In genomic region chr12:53950441-53950781, GRCh38 we compare ENCODE assay signal across 28 cellular contexts. TPM values are rescaled to one million over a fixed set of nuclear protein-coding genes. Genes with fewer than 3 reads are reported as not detected.
DNase-seq lines count a peak whose midpoint lies in the region; ATAC-seq, FAIRE-seq and TF ChIP-seq lines count a peak whose summit lies in the region.
"Had no signal": no experiment of that assay in that cellular context is flagged by ENCODE, and none has a peak within 500 bp of the region (broad histone marks: within the 10 kb centered on the region; RNA-seq: fewer than 3 reads in every experiment).

No MANE protein-coding gene starts in this region.

- no peaks in the 10 kb centered on the region for H3K9me3 Mint-ChIP-seq in T-helper 1 cell treated with Interleukin-12 subunit alpha and Interleukin-12 subunit beta and Interleukin-4 antibody, amounts not matched to agents 30 μg/mL and 1 μg/mL, for 36 hours
- H3K9me3 Mint-ChIP-seq: activated CD8-positive, alpha-beta T cell treated with anti-CD3 and anti-CD28 coated beads for 36 hours; activated naive CD4-positive, alpha-beta T cell treated with anti-CD3 and anti-CD28 coated beads, Interleukin-2, amount 50 U/mL, for 72 hours had no signal

- peaks cover 2% of the 10 kb centered on the region for H3K36me3 Mint-ChIP-seq in T-helper 1 cell treated with Interleukin-12 subunit alpha and Interleukin-12 subunit beta and Interleukin-4 antibody, amounts not matched to agents 30 μg/mL and 1 μg/mL, for 36 hours (ENCODE audit: low read depth)

- peak; percentile 34; the same call in 1 of the 2 replicates for TF ChIP-seq RAD21 in HCT116 (IDR thresholded peaks at IDR 0.05; ENCODE audit: low read depth)
- peak in 1 of 2 experiments; percentile 24; a peak in 1 of 4 replicates for TF ChIP-seq RAD21 in H1 (IDR thresholded peaks at IDR 0.05 in 1 of 2, conservative IDR thresholded peaks at IDR 0.05 in 1 of 2; ENCODE audit: low read depth in 2 of 2, low read length in 2 of 2)

- H2AFZ ChIP-seq in HCT116 (ENCODE audit: low read depth, low read length, poor library complexity, severe bottlenecking) (no peak overlapping the region), PC-3 (ENCODE audit: low read length) (0 out of 2 replicates have a peak overlapping the region, but pooled peaks have one; percentile 38), H1 (ENCODE audit: low read length) (no peak overlapping the region)

- FAIRE-seq in H1 (lab: Jason Lieb, UNC) = no peak
- FAIRE-seq: pancreas, urothelium cell line had no signal

- peak in 1 of 3 experiments; percentile 22; a peak in 2 of 6 replicates for TF ChIP-seq CTCF in HCT116 (IDR thresholded peaks at IDR 0.05 in 2 of 3, conservative IDR thresholded peaks at IDR 0.05 in 1 of 3; ENCODE audit: borderline replicate concordance in 1 of 3, insufficient read depth in 1 of 3, low read depth in 2 of 3, low read length in 2 of 3)
- TF ChIP-seq CTCF in PC-3 (conservative IDR thresholded peaks at IDR 0.05; ENCODE audit: low read depth, low read length) = peak; percentile 44; the same call in 1 of the 2 replicates
- TF ChIP-seq CTCF in H1 (IDR thresholded peaks at IDR 0.05; ENCODE audit: control extremely low read depth in 1 of 3, insufficient read depth in 1 of 3, low read depth in 1 of 3, low read length in 3 of 3) = no peak

- H3K27ac ChIP-seq in HCT116 (ENCODE audit: low read depth, low read length) (no peak overlapping the region), PC-3 (ENCODE audit: low read length) (no peak overlapping the region), H1 (ENCODE audit: low read depth, low read length) (no peak overlapping the region)
- H3K27ac ChIP-seq: body of pancreas, pancreas had no signal

- H2BK15ac ChIP-seq in H1 (ENCODE audit: low read length) = no peak overlapping the region

- H3K9me3 ChIP-seq in HCT116 (ENCODE audit: control insufficient read depth in 1 of 2, insufficient read depth in 1 of 2, low read depth in 1 of 2, low read length in 2 of 2) (no peaks in the 10 kb centered on the region), PC-3 (ENCODE audit: low read length) (no peaks in the 10 kb centered on the region), H1 (ENCODE audit: insufficient read depth in 2 of 2, low read depth in 1 of 2, low read length in 1 of 2) (no peaks in the 10 kb centered on the region; a peak in 1 of 4 replicates)
- H3K9me3 ChIP-seq: body of pancreas, pancreas had no signal

- intact Hi-C loops in HCT116 (cut with micrococcal nuclease) = loop anchor here (1.0 kb wide), 1 partner anchor 157 kb away; no protein-coding TSS in a partner anchor
- intact Hi-C loops in PC-3 (cut with micrococcal nuclease) = no loop called here

- POLR2A ChIA-PET in HCT116 (lab: Charles Lee) (no interaction called here), PC-3 (lab: Charles Lee; ENCODE audit: unreplicated experiment) (no interaction called here), H1 (lab: Charles Lee; ENCODE audit: partially characterized antibody) (interaction anchor here (1.0 to 3.2 kb wide), 2 partner anchors 12 to 15 kb away, joined by 3 to 12 read pairs; partner anchors contain the start of gene HOXC13)

- peak overlapping the region; percentile 63 for H3K27ac Mint-ChIP-seq in T-helper 1 cell treated with Interleukin-12 subunit alpha and Interleukin-12 subunit beta and Interleukin-4 antibody, amounts not matched to agents 30 μg/mL and 1 μg/mL, for 36 hours
- H3K27ac Mint-ChIP-seq: activated CD8-positive, alpha-beta T cell treated with anti-CD3 and anti-CD28 coated beads for 36 hours; CD14-positive monocyte had no signal

- H4K8ac ChIP-seq in H1 (ENCODE audit: extremely low read depth, insufficient read depth, low read length) = no peak overlapping the region; the same call in 1 of the 2 replicates

- H2BK120ac ChIP-seq in H1 (replicated peaks; ENCODE audit: low read depth, low read length) = no peak overlapping the region

- H2AK5ac ChIP-seq in H1 (ENCODE audit: low read depth, low read length) = no peak overlapping the region

- H2BK20ac ChIP-seq in H1 (ENCODE audit: low read length) = no peak overlapping the region

- no peak overlapping the region for H2BK5ac ChIP-seq in H1 (ENCODE audit: low read depth, low read length)

- H4K20me1 ChIP-seq in HCT116 (ENCODE audit: insufficient read depth) (no peaks in the 10 kb centered on the region), PC-3 (ENCODE audit: low read length) (no peaks in the 10 kb centered on the region), H1 (replicated peaks in 1 of 2; ENCODE audit: control insufficient read depth in 1 of 2, insufficient read depth in 2 of 2, low read length in 2 of 2) (peaks cover 20 to 41% of the 10 kb centered on the region in 2 experiments)

- H3K4me1 Mint-ChIP-seq in T-helper 1 cell treated with Interleukin-12 subunit alpha and Interleukin-12 subunit beta and Interleukin-4 antibody, amounts not matched to agents 30 μg/mL and 1 μg/mL, for 36 hours (ENCODE audit: low read depth) = peaks cover 6% of the 10 kb centered on the region

- H3K4me3 ChIP-seq in HCT116 (replicated peaks in 1 of 2; ENCODE audit: low read depth in 1 of 2, low read length in 2 of 2) (no peak overlapping the region), PC-3 (ENCODE audit: low read length) (no peak overlapping the region), H1 (ENCODE audit: extremely low read depth in 1 of 4, insufficient read depth in 2 of 4, low read depth in 3 of 4, low read length in 4 of 4) (no peak overlapping the region)
- H3K4me3 ChIP-seq: body of pancreas, pancreas had no signal

- CTCF ChIA-PET in HCT116 (lab: Charles Lee) = interaction anchor here (0.8 kb wide), 1 partner anchor 157 kb away, joined by 3 read pairs; no protein-coding TSS in a partner anchor
- CTCF ChIA-PET in PC-3 (lab: Charles Lee) = interaction anchor here (0.6 kb wide), 1 partner anchor 258 kb away, joined by 5 read pairs; no protein-coding TSS in a partner anchor
- CTCF ChIA-PET in H1 (lab: Charles Lee; ENCODE audit: partially characterized antibody) = interaction anchor here (0.9 to 2.1 kb wide), 2 partner anchors 12 to 150 kb away, joined by 3 to 6 read pairs; no protein-coding TSS in a partner anchor

- no peak overlapping the region for H3K18ac ChIP-seq in H1 (ENCODE audit: extremely low read depth, low read length)

- H3K14ac ChIP-seq in H1 (ENCODE audit: insufficient read length) = no peak overlapping the region

- ATAC-seq in HCT116 (no peak), PC-3 (peak; percentile 22; the same call in 1 of the 2 replicates), HG03442 (IDR thresholded peaks at IDR 0.05; ENCODE audit: unreplicated experiment) (no peak), GM21786 (IDR thresholded peaks at IDR 0.05; ENCODE audit: unreplicated experiment) (no peak)
- ATAC-seq: activated CD8-positive, alpha-beta T cell treated with anti-CD3 and anti-CD28 coated beads for 36 hours; activated naive CD4-positive, alpha-beta T cell treated with anti-CD3 and anti-CD28 coated beads, Interleukin-2, amount 50 U/mL, for 72 hours; body of pancreas; left cardiac atrium; naive thymus-derived CD8-positive, alpha-beta T cell; pancreas had no signal

- peaks cover 96% of the 10 kb centered on the region for H3K27me3 Mint-ChIP-seq in T-helper 1 cell treated with Interleukin-12 subunit alpha and Interleukin-12 subunit beta and Interleukin-4 antibody, amounts not matched to agents 30 μg/mL and 1 μg/mL, for 36 hours (ENCODE audit: low read depth)

- TF ChIP-seq POLR2A in HCT116 (IDR thresholded peaks at IDR 0.05; ENCODE audit: borderline replicate concordance, extremely low read depth, insufficient read depth, insufficient read length) (no peak), H1 (IDR thresholded peaks at IDR 0.05; ENCODE audit: control extremely low read depth in 1 of 2, low read depth in 2 of 2, low read length in 2 of 2) (no peak)

- H3K9me2 ChIP-seq in HCT116 (ENCODE audit: insufficient read depth) = no peaks in the 10 kb centered on the region
- H3K9me2 ChIP-seq in PC-3 (replicated peaks; ENCODE audit: low read length) = no peaks in the 10 kb centered on the region

- 0 out of 2 replicates have a peak overlapping the region, but pooled peaks have one; percentile 60 for H2BK12ac ChIP-seq in H1 (ENCODE audit: low read depth, low read length)

- BruUV-seq in HCT116 (replicated peaks; lab: Mats Ljungman, UMichigan) = no TSS peak
- no TSS peak for BruUV-seq in PC-3 (replicated peaks; lab: Mats Ljungman, UMichigan)

- no peaks in the 10 kb centered on the region for H3K27me3 ChIP-seq in HCT116 (ENCODE audit: insufficient read depth, low read length)
- H3K27me3 ChIP-seq in PC-3 (ENCODE audit: low read length) = no peaks in the 10 kb centered on the region
- peaks cover 98 to 100% (median 100%) of the 10 kb centered on the region in 4 experiments for H3K27me3 ChIP-seq in H1 (replicated peaks in 1 of 4; ENCODE audit: control insufficient read depth in 3 of 4, extremely low read depth in 1 of 4, insufficient read depth in 3 of 4, low read length in 3 of 4)

- no peak overlapping the region for H3K4me2 ChIP-seq in HCT116 (ENCODE audit: low read length)
- peak overlapping the region; percentile 31; the same call in 1 of the 2 replicates for H3K4me2 ChIP-seq in PC-3 (ENCODE audit: low read length)
- no peak overlapping the region for H3K4me2 ChIP-seq in H1 (ENCODE audit: insufficient read depth in 1 of 2, low read depth in 2 of 2, low read length in 2 of 2)

- RAD21 ChIA-PET in HCT116 (lab: Charles Lee; ENCODE audit: low non-redundant PET in 1 of 2, low total read pairs in 2 of 2, uncharacterized antibody in 2 of 2, unreplicated experiment in 2 of 2) = no interaction called here

- no peaks in the 10 kb centered on the region for H3K79me2 ChIP-seq in HCT116 (ENCODE audit: insufficient read depth, low read length)
- H3K79me2 ChIP-seq in PC-3 (ENCODE audit: low read length) = no peaks in the 10 kb centered on the region
- H3K79me2 ChIP-seq in H1 (ENCODE audit: control insufficient read depth in 1 of 2, insufficient read depth in 2 of 2, low read length in 2 of 2) = no peaks in the 10 kb centered on the region

- H3K9ac ChIP-seq in HCT116 (ENCODE audit: low read length) (no peak overlapping the region), PC-3 (ENCODE audit: low read length) (no peak overlapping the region), H1 (replicated peaks in 1 of 4; ENCODE audit: extremely low read depth in 1 of 4, low read depth in 3 of 4, low read length in 3 of 4) (no peak overlapping the region)

- H3F3A ChIP-seq in PC-3 (ENCODE audit: low read length, unreplicated experiment) = no peaks in the 10 kb centered on the region

- H4K91ac ChIP-seq in H1 (replicated peaks; ENCODE audit: insufficient read length, low read length) = no peak overlapping the region

- no peak overlapping the region for H4K5ac ChIP-seq in H1 (ENCODE audit: insufficient read length, low read depth, low read length)

- no peak overlapping the region for H3K4ac ChIP-seq in H1 (replicated peaks; ENCODE audit: insufficient read length, low read depth, low read length)

- WGBS in H1 (ENCODE audit: extremely low coverage in 1 of 2, insufficient coverage in 1 of 2, insufficient read length in 1 of 2, insufficient replicate concordance in 2 of 2, low coverage in 1 of 2, low lambda C conversion rate in 2 of 2, missing lambda C conversion rate in 1 of 2), 2 experiments = 15% methylated on average over 10 of the region's 10 CpGs; no CpG with 5 or more reads in 1 of the 2 experiments

- no peak for DNase-seq in T-helper 1 cell
- DNase-seq in HCT116 (ENCODE audit: low read depth, low spot score) = no peak
- DNase-seq in PC-3 = peak; percentile 47
- DNase-seq in H1 (ENCODE audit: low read depth in 1 of 2, low spot score in 2 of 2) = no peak
- DNase-seq in CD1c-positive myeloid dendritic cell (ENCODE audit: extremely low spot score) = no peak
- DNase-seq: ACHN; activated CD8-positive, alpha-beta T cell treated with anti-CD3 and anti-CD28 coated beads for 36 hours; activated T-cell treated with anti-CD3 and anti-CD28 coated beads, Interleukin-2, amount 50 U/mL, for 1 hour; body of pancreas; DMS153; effector memory CD4-positive, alpha-beta T cell; GF-D8; left cardiac atrium; mesenchymal stem cell; naive thymus-derived CD8-positive, alpha-beta T cell; NCI-H526; right cardiac atrium; SIG-M5; stimulated activated CD8-positive, alpha-beta memory T cell treated with anti-CD3 and anti-CD28 coated beads, Interleukin-4, amount 100 ng/mL, for 48 hours had no signal

- H3K56ac ChIP-seq in H1 (replicated peaks; ENCODE audit: insufficient read length, low read depth, low read length) = no peak overlapping the region

- TF ChIP-seq EP300 in H1 (IDR thresholded peaks at IDR 0.05; ENCODE audit: borderline replicate concordance in 1 of 2, low read depth in 2 of 2, low read length in 2 of 2) = no peak

- H3K23ac ChIP-seq in H1 (ENCODE audit: insufficient read length) = no peak overlapping the region

- H3K23me2 ChIP-seq in H1 (ENCODE audit: low read depth, low read length) = no peaks in the 10 kb centered on the region

- no peaks in the 10 kb centered on the region for H3K79me1 ChIP-seq in H1 (ENCODE audit: low read depth, low read length)

- H3K36me3 ChIP-seq in HCT116 (ENCODE audit: control insufficient read depth in 1 of 2, insufficient read depth in 2 of 2, low read length in 2 of 2) = no peaks in the 10 kb centered on the region
- H3K36me3 ChIP-seq in PC-3 (ENCODE audit: low read depth, low read length) = peaks cover 3% of the 10 kb centered on the region; the same call in 1 of the 2 replicates
- H3K36me3 ChIP-seq in H1 (ENCODE audit: control insufficient read depth in 2 of 4, insufficient read depth in 4 of 4, low read length in 3 of 4) = peaks cover 0 to 9% (median 0%) of the 10 kb centered on the region in 4 experiments; a peak in 1 of 8 replicates
- H3K36me3 ChIP-seq: pancreas had no signal

- no peak overlapping the region for H3K4me3 Mint-ChIP-seq in T-helper 1 cell treated with Interleukin-12 subunit alpha and Interleukin-12 subunit beta and Interleukin-4 antibody, amounts not matched to agents 30 μg/mL and 1 μg/mL, for 36 hours
- H3K4me3 Mint-ChIP-seq: activated CD8-positive, alpha-beta T cell treated with anti-CD3 and anti-CD28 coated beads for 36 hours had no signal

- H3K4me1 ChIP-seq in HCT116 (ENCODE audit: control insufficient read depth in 1 of 2, insufficient read depth in 2 of 2, low read length in 2 of 2) = peaks cover 12 to 15% of the 10 kb centered on the region in 2 experiments
- H3K4me1 ChIP-seq in PC-3 (ENCODE audit: insufficient read depth, low read length) = peaks cover 13% of the 10 kb centered on the region
- peaks cover 0 to 16% (median 4%) of the 10 kb centered on the region in 4 experiments; a peak in 6 of 7 replicates for H3K4me1 ChIP-seq in H1 (replicated peaks in 1 of 4; ENCODE audit: control insufficient read depth in 3 of 4, insufficient read depth in 4 of 4, low read length in 3 of 4)
- H3K4me1 ChIP-seq: pancreas had no signal

RNA-seq across cellular contexts. Expression of gene HOXC12, which starts 4.3 kb away (rescaled TPM):
- not detected for total RNA-seq in HCT116 (2021; ENCODE audit: unreplicated experiment)
- polyA plus RNA-seq in HCT116 (2012) = not detected in 2 replicates
- total RNA-seq in PC-3 (2014; rRNA removed) = 0.33 and 1.2 TPM in 2 replicates
- not detected in 2 replicates for total RNA-seq in H1 (2021; fragmentation: NEBNext Ultra II Directional; extraction: Animal tissue kit (Norgen Biotek cat#: 25700))
- polyA plus RNA-seq in H1 (2011; rRNA removed) = not detected in 2 replicates
- polyA plus RNA-seq in H1 (2011; cell fraction: cytosol; rRNA removed) = not detected
- not detected for polyA plus RNA-seq in H1 (2011; cell fraction: nucleus; rRNA removed)
- polyA plus RNA-seq in H1 (2012, experiment 1 of 2) = not detected in 4 replicates
- not detected for polyA plus RNA-seq in H1 (2012, experiment 2 of 2)
- polyA plus RNA-seq in H1 (2013, experiment 1 of 2) = not detected
- not detected for polyA plus RNA-seq in H1 (2013, experiment 2 of 2)
- not detected in 2 replicates for polyA minus RNA-seq in H1 (2011; rRNA and poly(A)+ RNA removed)
- not detected for polyA minus RNA-seq in H1 (2011; cell fraction: cytosol; rRNA and poly(A)+ RNA removed)
- not detected for polyA minus RNA-seq in H1 (2011; cell fraction: nucleus; rRNA and poly(A)+ RNA removed)
- total RNA-seq: activated CD8-positive, alpha-beta T cell treated with anti-CD3 and anti-CD28 coated beads for 36 hours; activated naive CD4-positive, alpha-beta T cell treated with anti-CD3 and anti-CD28 coated beads, Interleukin-2, amount 50 U/mL, for 72 hours; body of pancreas; glomerular endothelial cell; left cardiac atrium; naive thymus-derived CD8-positive, alpha-beta T cell; pancreas; right cardiac atrium; T-helper 2 cell treated with Interferon-gamma antibody and Interleukin-4, amounts not matched to agents 100 ng/mL and 5 ng/mL, for 36 hours had no signal
- polyA plus RNA-seq: CD14-positive monocyte; naive thymus-derived CD8-positive, alpha-beta T cell; pancreas; right cardiac atrium had no signal

RNA-seq across cellular contexts. Expression of gene HOXC13, which starts 11.8 kb away (rescaled TPM):
- total RNA-seq in HCT116 (2021; ENCODE audit: unreplicated experiment) = 3.8 TPM
- 1.2 and 2.4 TPM in 2 replicates for polyA plus RNA-seq in HCT116 (2012)
- 7.8 and 9.0 TPM in 2 replicates for total RNA-seq in PC-3 (2014; rRNA removed)
- total RNA-seq in H1 (2021; fragmentation: NEBNext Ultra II Directional; extraction: Animal tissue kit (Norgen Biotek cat#: 25700)) = 0.13 TPM in 1 of 2 replicates, not detected in the other
- 0.02 TPM in 1 of 2 replicates, not detected in the other for polyA plus RNA-seq in H1 (2011; rRNA removed)
- not detected for polyA plus RNA-seq in H1 (2011; cell fraction: cytosol; rRNA removed)
- not detected for polyA plus RNA-seq in H1 (2011; cell fraction: nucleus; rRNA removed)
- polyA plus RNA-seq in H1 (2012, experiment 1 of 2) = not detected in 4 replicates
- polyA plus RNA-seq in H1 (2012, experiment 2 of 2) = 0.10 TPM
- polyA plus RNA-seq in H1 (2013, experiment 1 of 2) = 0.02 TPM
- not detected for polyA plus RNA-seq in H1 (2013, experiment 2 of 2)
- not detected in 2 replicates for polyA minus RNA-seq in H1 (2011; rRNA and poly(A)+ RNA removed)
- polyA minus RNA-seq in H1 (2011; cell fraction: cytosol; rRNA and poly(A)+ RNA removed) = not detected
- polyA minus RNA-seq in H1 (2011; cell fraction: nucleus; rRNA and poly(A)+ RNA removed) = not detected
- total RNA-seq: activated CD8-positive, alpha-beta T cell treated with anti-CD3 and anti-CD28 coated beads for 36 hours; activated naive CD4-positive, alpha-beta T cell treated with anti-CD3 and anti-CD28 coated beads, Interleukin-2, amount 50 U/mL, for 72 hours; body of pancreas; glomerular endothelial cell; left cardiac atrium; naive thymus-derived CD8-positive, alpha-beta T cell; right cardiac atrium; T-helper 2 cell treated with Interferon-gamma antibody and Interleukin-4, amounts not matched to agents 100 ng/mL and 5 ng/mL, for 36 hours had no signal
- polyA plus RNA-seq: CD14-positive monocyte; naive thymus-derived CD8-positive, alpha-beta T cell; pancreas; right cardiac atrium had no signal

RNA-seq across cellular contexts. Expression of gene HOXC11, which starts 22.5 kb away (rescaled TPM):
- total RNA-seq in HCT116 (2021; ENCODE audit: unreplicated experiment) (0.22 TPM), PC-3 (2014; rRNA removed) (0.84 and 1.2 TPM in 2 replicates)
- 0.05 and 0.14 TPM in 2 replicates for polyA plus RNA-seq in HCT116 (2012)
- not detected in 2 replicates for total RNA-seq in H1 (2021; fragmentation: NEBNext Ultra II Directional; extraction: Animal tissue kit (Norgen Biotek cat#: 25700))
- not detected in 2 replicates for polyA plus RNA-seq in H1 (2011; rRNA removed)
- polyA plus RNA-seq in H1 (2011; cell fraction: cytosol; rRNA removed) = not detected
- not detected for polyA plus RNA-seq in H1 (2011; cell fraction: nucleus; rRNA removed)
- polyA plus RNA-seq in H1 (2012, experiment 1 of 2) = not detected in 4 replicates
- polyA plus RNA-seq in H1 (2012, experiment 2 of 2) = not detected
- not detected for polyA plus RNA-seq in H1 (2013, experiment 1 of 2)
- not detected for polyA plus RNA-seq in H1 (2013, experiment 2 of 2)
- polyA minus RNA-seq in H1 (2011; rRNA and poly(A)+ RNA removed) = not detected in 2 replicates
- polyA minus RNA-seq in H1 (2011; cell fraction: cytosol; rRNA and poly(A)+ RNA removed) = 0.88 TPM
- 0.40 TPM for polyA minus RNA-seq in H1 (2011; cell fraction: nucleus; rRNA and poly(A)+ RNA removed)
- total RNA-seq: activated CD8-positive, alpha-beta T cell treated with anti-CD3 and anti-CD28 coated beads for 36 hours; activated naive CD4-positive, alpha-beta T cell treated with anti-CD3 and anti-CD28 coated beads, Interleukin-2, amount 50 U/mL, for 72 hours; body of pancreas; left cardiac atrium; naive thymus-derived CD8-positive, alpha-beta T cell; pancreas; right cardiac atrium; T-helper 2 cell treated with Interferon-gamma antibody and Interleukin-4, amounts not matched to agents 100 ng/mL and 5 ng/mL, for 36 hours had no signal
- polyA plus RNA-seq: CD14-positive monocyte; naive thymus-derived CD8-positive, alpha-beta T cell; pancreas; right cardiac atrium had no signal

RNA-seq across cellular contexts. Expression of gene HOTAIR, which starts 24.3 kb away (rescaled TPM):
- total RNA-seq in HCT116 (2021; ENCODE audit: unreplicated experiment) (0.25 TPM), PC-3 (2014; rRNA removed) (3.5 and 4.3 TPM in 2 replicates)
- polyA plus RNA-seq in HCT116 (2012) = 0.25 and 0.26 TPM in 2 replicates
- not detected in 2 replicates for total RNA-seq in H1 (2021; fragmentation: NEBNext Ultra II Directional; extraction: Animal tissue kit (Norgen Biotek cat#: 25700))
- polyA plus RNA-seq in H1 (2011; rRNA removed) = not detected in 2 replicates
- polyA plus RNA-seq in H1 (2011; cell fraction: cytosol; rRNA removed) = not detected
- polyA plus RNA-seq in H1 (2011; cell fraction: nucleus; rRNA removed) = not detected
- polyA plus RNA-seq in H1 (2012, experiment 1 of 2) = not detected in 4 replicates
- polyA plus RNA-seq in H1 (2012, experiment 2 of 2) = not detected
- not detected for polyA plus RNA-seq in H1 (2013, experiment 1 of 2)
- not detected for polyA plus RNA-seq in H1 (2013, experiment 2 of 2)
- not detected in 2 replicates for polyA minus RNA-seq in H1 (2011; rRNA and poly(A)+ RNA removed)
- not detected for polyA minus RNA-seq in H1 (2011; cell fraction: cytosol; rRNA and poly(A)+ RNA removed)
- not detected for polyA minus RNA-seq in H1 (2011; cell fraction: nucleus; rRNA and poly(A)+ RNA removed)
- total RNA-seq: activated CD8-positive, alpha-beta T cell treated with anti-CD3 and anti-CD28 coated beads for 36 hours; activated naive CD4-positive, alpha-beta T cell treated with anti-CD3 and anti-CD28 coated beads, Interleukin-2, amount 50 U/mL, for 72 hours; body of pancreas; left cardiac atrium; naive thymus-derived CD8-positive, alpha-beta T cell; pancreas; right cardiac atrium; T-helper 2 cell treated with Interferon-gamma antibody and Interleukin-4, amounts not matched to agents 100 ng/mL and 5 ng/mL, for 36 hours had no signal
- polyA plus RNA-seq: CD14-positive monocyte; naive thymus-derived CD8-positive, alpha-beta T cell; pancreas; right cardiac atrium had no signal

RNA-seq across cellular contexts. Expression of gene HOXC10, which starts 34.5 kb away (rescaled TPM):
- 3.8 TPM for total RNA-seq in HCT116 (2021; ENCODE audit: unreplicated experiment)
- polyA plus RNA-seq in HCT116 (2012) = 1.00 and 2.6 TPM in 2 replicates
- total RNA-seq in PC-3 (2014; rRNA removed) = 0.69 and 2.9 TPM in 2 replicates
- total RNA-seq in H1 (2021; fragmentation: NEBNext Ultra II Directional; extraction: Animal tissue kit (Norgen Biotek cat#: 25700)) = not detected in 2 replicates
- polyA plus RNA-seq in H1 (2011; rRNA removed) = not detected in 2 replicates
- polyA plus RNA-seq in H1 (2011; cell fraction: cytosol; rRNA removed) = not detected
- not detected for polyA plus RNA-seq in H1 (2011; cell fraction: nucleus; rRNA removed)
- not detected in 4 replicates for polyA plus RNA-seq in H1 (2012, experiment 1 of 2)
- polyA plus RNA-seq in H1 (2012, experiment 2 of 2) = 0.20 TPM
- polyA plus RNA-seq in H1 (2013, experiment 1 of 2) = not detected
- polyA plus RNA-seq in H1 (2013, experiment 2 of 2) = not detected
- not detected in 2 replicates for polyA minus RNA-seq in H1 (2011; rRNA and poly(A)+ RNA removed)
- polyA minus RNA-seq in H1 (2011; cell fraction: cytosol; rRNA and poly(A)+ RNA removed) = not detected
- not detected for polyA minus RNA-seq in H1 (2011; cell fraction: nucleus; rRNA and poly(A)+ RNA removed)
- total RNA-seq: activated CD8-positive, alpha-beta T cell treated with anti-CD3 and anti-CD28 coated beads for 36 hours; activated naive CD4-positive, alpha-beta T cell treated with anti-CD3 and anti-CD28 coated beads, Interleukin-2, amount 50 U/mL, for 72 hours; body of pancreas; left cardiac atrium; naive thymus-derived CD8-positive, alpha-beta T cell; right cardiac atrium; T-helper 2 cell treated with Interferon-gamma antibody and Interleukin-4, amounts not matched to agents 100 ng/mL and 5 ng/mL, for 36 hours had no signal
- polyA plus RNA-seq: CD14-positive monocyte; naive thymus-derived CD8-positive, alpha-beta T cell; right cardiac atrium had no signal
